ENCODE assay signal across 10 cellular contexts in genomic region chr5:62558941-62559340, GRCh38. TPM values are rescaled to one million over a fixed set of nuclear protein-coding genes. Genes with fewer than 3 reads are reported as not detected.
"Had no signal": no experiment of that assay in that cellular context is flagged by ENCODE, and none has a peak within 500 bp of the region (broad histone marks: within the 10 kb centered on the region; RNA-seq: fewer than 3 reads in every experiment).

No MANE protein-coding gene starts in this region.

- H3K9me3 Mint-ChIP-seq: GM23338, HFFc6, IgD-negative memory B cell had no signal

- H3K4me3 Mint-ChIP-seq: GM23338, HFFc6, IgD-negative memory B cell had no signal

- H2AFZ ChIP-seq: GM23338 had no signal

- DNase-seq: HFFc6, KBM-7 had no signal

- H3K9me3 ChIP-seq: HAP-1 had no signal

- FAIRE-seq: H1, H54, HepG2 had no signal

- H3K4me2 ChIP-seq: GM23338, KMS-11 had no signal

- H3K4me3 ChIP-seq: GM23338, HAP-1 had no signal

- H3K9ac ChIP-seq: KMS-11 had no signal

- H3K27ac Mint-ChIP-seq: GM23338, HFFc6, IgD-negative memory B cell had no signal

- H3K27ac ChIP-seq: HL-60, KMS-11 had no signal

- H3K27me3 Mint-ChIP-seq: IgD-negative memory B cell had no signal

RNA-seq across cellular contexts. Expression of gene LRRC70, which starts 19.7 kb away (rescaled TPM):
- polyA plus RNA-seq: IgD-negative memory B cell had no signal
